ENCODE assay signal across 8 cellular contexts in genomic region chr2:169479257-169480078, GRCh38.
A peak's percentile ranks its signal among the peaks of the same experiment; 100 is the strongest.
DNase-seq lines count a peak whose midpoint lies in the region; ATAC-seq and TF ChIP-seq lines count a peak whose summit lies in the region.

TSS of gene BBS5 (plus strand) at chr2:169479494. CDS start at chr2:169479554, 60 bp downstream.

- peak; percentile 61 for DNase-seq in 8988T
- peak; percentile 80 for DNase-seq in NCI-H2227 treated with DMSO at 0.1 percent for 48 hours (lab: John Stamatoyannopoulos, UW)
- DNase-seq in activated CD4-positive, alpha-beta T cell treated with anti-CD3 and anti-CD28 coated beads for 1 hour = peak; percentile 61
- DNase-seq in choroid plexus epithelial cell (ENCODE audit: low read depth) = peak; percentile 91
- DNase-seq in kidney tubule cell (ENCODE audit: low spot score) = peak; percentile 84
- peak; percentile 12 to 51 for DNase-seq in stimulated activated CD4-positive, alpha-beta T cell treated with anti-CD3 and anti-CD28 coated beads, Interleukin-1b, Interleukin-23, amount 100 ng/mL, for 1 hour (ENCODE audit: low read depth in 2 of 2)

- peak; percentile 84 for ATAC-seq in GM18520 (IDR thresholded peaks at IDR 0.05; ENCODE audit: unreplicated experiment)
- peak; percentile 94 for ATAC-seq in HG03066 (IDR thresholded peaks at IDR 0.05; ENCODE audit: low read depth, unreplicated experiment)

- peak within 1 kb of the TSS; percentile 88 for H3K4me3 ChIP-seq in choroid plexus epithelial cell (ENCODE audit: low read depth, low read length)

- TF ChIP-seq CTCF in choroid plexus epithelial cell (conservative IDR thresholded peaks at IDR 0.05; ENCODE audit: low read depth, low read length) = peak; percentile 63

Comparison
In these comparisons a context has a peak if more than half of its experiments do, and no peak if none do; other contexts are left out.
1. Peak in every context shown above with its lines: DNase-seq, ATAC-seq and H3K4me3 ChIP-seq.
2. DNase-seq: peak in every context shown above with its lines; median percentile 91 in choroid plexus epithelial cell; 84 in kidney tubule cell; 80 in NCI-H2227 treated with DMSO at 0.1 percent for 48 hours; 61 in 8988T; 61 in activated CD4-positive, alpha-beta T cell treated with anti-CD3 and anti-CD28 coated beads for 1 hour; 32 in stimulated activated CD4-positive, alpha-beta T cell treated with anti-CD3 and anti-CD28 coated beads, Interleukin-1b, Interleukin-23, amount 100 ng/mL, for 1 hour.